In the genomic region with DNA sequence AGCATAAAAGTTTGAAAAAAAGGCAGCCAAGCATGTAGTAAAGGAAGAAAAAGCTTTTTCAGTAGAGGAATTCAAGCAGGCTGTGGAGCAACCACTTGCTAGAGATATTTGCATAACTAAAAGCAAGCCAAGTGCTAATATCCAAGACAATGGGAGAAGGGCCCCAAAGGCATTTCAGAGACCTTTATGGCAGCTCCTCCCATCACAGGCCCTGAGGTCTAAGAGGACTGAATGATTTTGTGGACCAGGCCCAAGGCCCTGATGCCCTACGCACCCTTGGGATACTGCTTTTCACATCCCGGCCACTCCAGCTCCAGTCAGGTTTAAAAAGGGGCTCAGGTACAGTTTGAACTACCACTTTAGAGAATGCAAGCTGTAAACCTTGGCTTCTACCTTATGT, we compare ENCODE assay signal across 16 cellular contexts.
DNase-seq lines count a peak whose midpoint lies in the region; ATAC-seq and TF ChIP-seq lines count a peak whose summit lies in the region.
"Had no signal": no experiment of that assay in that cellular context is flagged by ENCODE, and none has a peak within 500 bp of the region (broad histone marks: within the 10 kb centered on the region; RNA-seq: fewer than 3 reads in every experiment).

No MANE protein-coding gene starts in this region.

- peaks cover 52% of the 10 kb centered on the region for H3K36me3 Mint-ChIP-seq in WTC11
- H3K36me3 Mint-ChIP-seq: CD8-positive, alpha-beta memory T cell had no signal

- H3K4me3 Mint-ChIP-seq in WTC11, result no peak overlapping the region
- H3K4me3 Mint-ChIP-seq: CD8-positive, alpha-beta memory T cell had no signal

- peaks cover 39% of the 10 kb centered on the region for H3K9me3 ChIP-seq in HUES48 (ENCODE audit: control insufficient read depth, insufficient read depth, low read length)
- H3K9me3 ChIP-seq: BLaER1 had no signal

- ATAC-seq in WTC11, result peak; percentile 81

- no peaks in the 10 kb centered on the region; the same call in 1 of the 2 replicates for H3K27me3 Mint-ChIP-seq in WTC11 (ENCODE audit: low read depth)

- peak overlapping the region; percentile 21 for H3K27ac ChIP-seq in HUES48 (ENCODE audit: low read depth, low read length)
- H3K27ac ChIP-seq: BLaER1, GM23248 had no signal

- CTCF ChIA-PET in WTC11 (lab: Charles Lee), result no interaction called here

- no peak overlapping the region for H3K4me3 ChIP-seq in HUES48 (ENCODE audit: low read depth, low read length)
- H3K4me3 ChIP-seq: BLaER1, GM23248 had no signal

- H3K4me1 ChIP-seq in HUES48 (ENCODE audit: control insufficient read depth, insufficient read depth, low read length), result 0 out of 2 replicates have a peak, but pooled peaks cover 4% of the 10 kb centered on the region
- H3K4me1 ChIP-seq: BLaER1 had no signal

- H3K9me3 Mint-ChIP-seq in WTC11, result peaks cover 65% of the 10 kb centered on the region

- peak; percentile 47 for DNase-seq in ELF-1 (ENCODE audit: low read depth, low spot score)
- no peak for DNase-seq in WTC11 (ENCODE audit: low spot score)
- peak; percentile 12 for DNase-seq in iPS-NIHi11 (ENCODE audit: low spot score)
- no peak for DNase-seq in stimulated activated CD4-positive, alpha-beta T cell treated with anti-CD3 and anti-CD28 coated beads, Interleukin-4, amount 100 ng/mL, for 1 hour
- no peak for DNase-seq in NCI-H69 (lab: John Stamatoyannopoulos, UW)
- no peak for DNase-seq in NCI-H1105 treated with DMSO at 0.1 percent for 48 hours (lab: John Stamatoyannopoulos, UW)
- DNase-seq: 8988T; AML-193; Caco-2; CD8-positive, alpha-beta memory T cell; DND-41; GF-D8; GM23248; H7 had no signal

- H3K9ac ChIP-seq in HUES48 (ENCODE audit: low read depth, low read length), result no peak overlapping the region
- H3K9ac ChIP-seq: BLaER1, GM23248 had no signal

- TF ChIP-seq CTCF in WTC11 (IDR thresholded peaks at IDR 0.05), result no peak

- no peak overlapping the region for H3K27ac Mint-ChIP-seq in WTC11
- H3K27ac Mint-ChIP-seq: CD8-positive, alpha-beta memory T cell had no signal

- H3K27me3 ChIP-seq in HUES48 (ENCODE audit: control insufficient read depth, insufficient read depth, low read length), result no peaks in the 10 kb centered on the region
- H3K27me3 ChIP-seq: BLaER1 had no signal

- POLR2A ChIA-PET in WTC11 (lab: Charles Lee), result no interaction called here

- H3K4me1 Mint-ChIP-seq in WTC11, result peaks cover 11% of the 10 kb centered on the region
- H3K4me1 Mint-ChIP-seq: CD8-positive, alpha-beta memory T cell had no signal

- H3K36me3 ChIP-seq in HUES48 (ENCODE audit: control insufficient read depth, insufficient read depth, low read length), result no peaks in the 10 kb centered on the region
- H3K36me3 ChIP-seq: BLaER1 had no signal

TF ChIP-seq in WTC11, 78 proteins besides CTCF, POLR2A, EP300 and RAD21:
- TF ChIP-seq, protein P1, sequence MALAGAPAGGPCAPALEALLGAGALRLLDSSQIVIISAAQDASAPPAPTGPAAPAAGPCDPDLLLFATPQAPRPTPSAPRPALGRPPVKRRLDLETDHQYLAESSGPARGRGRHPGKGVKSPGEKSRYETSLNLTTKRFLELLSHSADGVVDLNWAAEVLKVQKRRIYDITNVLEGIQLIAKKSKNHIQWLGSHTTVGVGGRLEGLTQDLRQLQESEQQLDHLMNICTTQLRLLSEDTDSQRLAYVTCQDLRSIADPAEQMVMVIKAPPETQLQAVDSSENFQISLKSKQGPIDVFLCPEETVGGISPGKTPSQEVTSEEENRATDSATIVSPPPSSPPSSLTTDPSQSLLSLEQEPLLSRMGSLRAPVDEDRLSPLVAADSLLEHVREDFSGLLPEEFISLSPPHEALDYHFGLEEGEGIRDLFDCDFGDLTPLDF (CRISPR knock-in tag; IDR thresholded peaks at IDR 0.05), result no peak
- TF ChIP-seq ETV6 (CRISPR knock-in tag; IDR thresholded peaks at IDR 0.05) (no peak), TP53 (CRISPR knock-in tag; IDR thresholded peaks at IDR 0.05) (no peak), CREB1 (CRISPR knock-in tag; IDR thresholded peaks at IDR 0.05) (no peak), FOXJ3 (CRISPR knock-in tag; IDR thresholded peaks at IDR 0.05; ENCODE audit: borderline replicate concordance) (no peak)
TF ChIP-seq in WTC11: peak in this region for 0.

Comparison
In these comparisons a context has a peak if more than half of its experiments do, and no peak if none do; other contexts are left out.
1. DNase-seq: peak in ELF-1 (single experiment) and iPS-NIHi11 (single experiment); none in WTC11 (single experiment), stimulated activated CD4-positive, alpha-beta T cell treated with anti-CD3 and anti-CD28 coated beads, Interleukin-4, amount 100 ng/mL, for 1 hour (single experiment), NCI-H69 (single experiment) and NCI-H1105 treated with DMSO at 0.1 percent for 48 hours (single experiment).